Comparison of ENCODE assay signal across 1 cellular context in the genomic region with DNA sequence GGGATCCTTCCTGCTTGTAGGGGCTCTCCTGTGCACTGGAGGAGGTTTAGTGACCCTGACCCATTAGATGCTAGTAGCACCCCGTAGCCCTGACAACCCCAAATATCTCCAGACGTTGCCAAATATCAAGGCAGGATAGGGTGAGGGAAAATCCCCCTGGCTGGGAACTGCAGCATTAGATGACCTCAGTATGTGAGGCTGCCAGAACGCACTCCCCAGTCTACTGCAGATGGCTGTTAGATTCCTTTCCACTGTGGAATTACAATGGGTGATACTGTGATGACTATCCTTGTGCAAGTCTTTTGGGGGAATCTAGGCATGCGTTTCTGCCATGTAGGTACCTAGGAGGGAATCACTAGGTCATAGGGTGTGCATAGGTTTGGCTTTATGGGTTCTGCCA.
TF ChIP-seq lines count a peak whose summit lies in the region.

No MANE protein-coding gene starts in this region.

TF ChIP-seq in IMR-90, 13 proteins besides CTCF, POLR2A, EP300 and RAD21 (continued from another document):
- TF ChIP-seq MAZ (IDR thresholded peaks at IDR 0.05; ENCODE audit: borderline replicate concordance, low read depth, low read length) = no peak
